In genomic region chr2:174846941-174847938, GRCh38 we compare ENCODE assay signal across 9 cellular contexts.
DNase-seq lines count a peak whose midpoint lies in the region; ATAC-seq and TF ChIP-seq lines count a peak whose summit lies in the region.
"Had no signal": no experiment of that assay in that cellular context is flagged by ENCODE, and none has a peak within 500 bp of the region (broad histone marks: within the 10 kb centered on the region; RNA-seq: fewer than 3 reads in every experiment).

No MANE protein-coding gene starts in this region.

- H3K9me3 Mint-ChIP-seq in activated CD4-positive, alpha-beta memory T cell treated with anti-CD3 and anti-CD28 coated beads, Interleukin-2, amount 10 ng/mL, durations not matched to agents 7 days and 5 days, result no peaks in the 10 kb centered on the region
- H3K9me3 Mint-ChIP-seq: activated naive CD4-positive, alpha-beta T cell treated with anti-CD3 and anti-CD28 coated beads, Interleukin-2, amount 50 U/mL, for 24 hours had no signal

- H3K27ac Mint-ChIP-seq in activated CD4-positive, alpha-beta memory T cell treated with anti-CD3 and anti-CD28 coated beads, Interleukin-2, amount 10 ng/mL, durations not matched to agents 7 days and 5 days, result no peak overlapping the region
- H3K27ac Mint-ChIP-seq: activated naive CD4-positive, alpha-beta T cell treated with anti-CD3 and anti-CD28 coated beads, Interleukin-2, amount 50 U/mL, for 24 hours had no signal

- peaks cover 0 to 15% of the 10 kb centered on the region in 2 donors for H3K4me1 ChIP-seq in lung (ENCODE audit: control insufficient read depth in 2 of 2, insufficient read depth in 2 of 2, low read length in 2 of 2)

- CTCF ChIA-PET in AG04449 (lab: Yijun Ruan, JAX), result interaction anchor here (0.9 to 2.1 kb wide), 6 partner anchors 76 to 160 kb away, joined by 3 to 18 read pairs (median 4); no protein-coding TSS in a partner anchor
- CTCF ChIA-PET in activated CD4-positive, alpha-beta memory T cell treated with anti-CD3 and anti-CD28 coated beads, Interleukin-2, amount 10 ng/mL, durations not matched to agents 7 days and 5 days (lab: Charles Lee), result interaction anchor here (1.3 kb wide), 1 partner anchor 150 kb away, joined by 3 read pairs; no protein-coding TSS in a partner anchor

- POLR2A ChIA-PET in AG04449 (lab: Yijun Ruan, JAX), result interaction anchor here (0.8 kb wide), 2 partner anchors 12 to 76 kb away, joined by 3 read pairs; no protein-coding TSS in a partner anchor
- POLR2A ChIA-PET in activated CD4-positive, alpha-beta memory T cell treated with anti-CD3 and anti-CD28 coated beads, Interleukin-2, amount 10 ng/mL, durations not matched to agents 7 days and 5 days (lab: Charles Lee), result no interaction called here

- peak overlapping the region; percentile 57 for H3K4me3 ChIP-seq in AG04449 (ENCODE audit: low read depth, low read length)
- H3K4me3 ChIP-seq in lung, result no peak overlapping the region

- no peak overlapping the region for H3K4me3 Mint-ChIP-seq in activated CD4-positive, alpha-beta memory T cell treated with anti-CD3 and anti-CD28 coated beads, Interleukin-2, amount 10 ng/mL, durations not matched to agents 7 days and 5 days
- H3K4me3 Mint-ChIP-seq: activated naive CD4-positive, alpha-beta T cell treated with anti-CD3 and anti-CD28 coated beads, Interleukin-2, amount 50 U/mL, for 24 hours had no signal

- H3K27ac ChIP-seq in lung (ENCODE audit: low read depth in 1 of 2, low read length in 1 of 2), result no peak overlapping the region

- ATAC-seq in lung (ENCODE audit: insufficient read depth, low FRiP score), result peak; percentile 35
- no peak for ATAC-seq in GM21423 (IDR thresholded peaks at IDR 0.05; ENCODE audit: unreplicated experiment)
- no peak for ATAC-seq in GM19351 (IDR thresholded peaks at IDR 0.05; ENCODE audit: unreplicated experiment)

- no peaks in the 10 kb centered on the region for H3K9me3 ChIP-seq in lung (ENCODE audit: control insufficient read depth in 2 of 2, insufficient read depth in 1 of 2, low read length in 1 of 2)

- peaks cover 3% of the 10 kb centered on the region for H3K4me1 Mint-ChIP-seq in activated CD4-positive, alpha-beta memory T cell treated with anti-CD3 and anti-CD28 coated beads, Interleukin-2, amount 10 ng/mL, durations not matched to agents 7 days and 5 days

- WGBS in lung, 2 donors, result 46 to 47% methylated on average over 8 of the region's 8 CpGs

- no peaks in the 10 kb centered on the region for H3K27me3 ChIP-seq in lung (ENCODE audit: control insufficient read depth, insufficient read depth)

- peak; percentile 82 for DNase-seq in AG04449 (ENCODE audit: low read depth, low spot score)
- DNase-seq in LoVo (ENCODE audit: low spot score), result peak; percentile 12
- DNase-seq in cerebellar cortex (ENCODE audit: low spot score), result peak; percentile 93
- DNase-seq in lung (ENCODE audit: low spot score), result no peak
- no peak for DNase-seq in stimulated activated naive CD4-positive, alpha-beta T cell treated with Interleukin-2 at 50 U/mL for 16 hours (lab: John Stamatoyannopoulos, UW)
- no peak for DNase-seq in activated CD4-positive, alpha-beta memory T cell treated with anti-CD3 and anti-CD28 coated beads, Interleukin-2, amount 10 ng/mL, durations not matched to agents 7 days and 5 days

- H3K36me3 ChIP-seq in lung (ENCODE audit: control insufficient read depth in 2 of 2, insufficient read depth in 2 of 2, low read length in 2 of 2), result no peaks in the 10 kb centered on the region

- H3K36me3 Mint-ChIP-seq in activated CD4-positive, alpha-beta memory T cell treated with anti-CD3 and anti-CD28 coated beads, Interleukin-2, amount 10 ng/mL, durations not matched to agents 7 days and 5 days (ENCODE audit: low read depth), result no peaks in the 10 kb centered on the region
- H3K36me3 Mint-ChIP-seq: activated naive CD4-positive, alpha-beta T cell treated with anti-CD3 and anti-CD28 coated beads, Interleukin-2, amount 50 U/mL, for 24 hours had no signal

- TF ChIP-seq CTCF in AG04449 (IDR thresholded peaks at IDR 0.05; ENCODE audit: insufficient read depth, low read length, missing control alignments), result no peak
- TF ChIP-seq CTCF in lung (IDR thresholded peaks at IDR 0.05; ENCODE audit: control extremely low read depth, extremely low read depth), result no peak

- no peaks in the 10 kb centered on the region for H3K27me3 Mint-ChIP-seq in activated CD4-positive, alpha-beta memory T cell treated with anti-CD3 and anti-CD28 coated beads, Interleukin-2, amount 10 ng/mL, durations not matched to agents 7 days and 5 days
- H3K27me3 Mint-ChIP-seq: activated naive CD4-positive, alpha-beta T cell treated with anti-CD3 and anti-CD28 coated beads, Interleukin-2, amount 50 U/mL, for 24 hours had no signal

Comparison
In these comparisons a context has a peak if more than half of its experiments do, and no peak if none do; other contexts are left out.
1. DNase-seq: peak in AG04449 (single experiment), LoVo (single experiment) and cerebellar cortex (single experiment); none in lung (single experiment), stimulated activated naive CD4-positive, alpha-beta T cell treated with Interleukin-2 at 50 U/mL for 16 hours (single experiment) and activated CD4-positive, alpha-beta memory T cell treated with anti-CD3 and anti-CD28 coated beads, Interleukin-2, amount 10 ng/mL, durations not matched to agents 7 days and 5 days (single experiment).